ENCODE assay signal across 8 cellular contexts in the genomic region with DNA sequence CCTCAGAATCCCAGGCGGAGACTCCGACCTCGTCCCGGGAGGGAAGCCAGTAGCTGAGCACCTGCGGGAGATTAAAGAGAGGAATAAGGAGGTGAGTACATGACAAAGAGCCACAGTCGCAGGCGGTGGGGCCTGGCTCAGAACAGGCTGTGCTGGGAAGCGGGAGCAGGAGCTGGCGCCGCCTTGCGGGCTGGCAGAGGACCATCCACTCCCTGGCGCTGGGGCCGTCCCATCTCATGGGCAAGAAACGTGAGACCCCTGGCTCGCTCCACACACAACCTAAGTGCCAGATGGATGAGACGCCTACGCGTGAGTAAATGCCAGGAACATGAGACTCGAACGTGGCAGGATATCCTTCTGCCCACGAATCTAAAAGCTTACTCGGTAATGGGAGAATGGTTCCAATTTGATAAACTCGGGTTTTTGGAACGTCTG. TPM values are rescaled to one million over a fixed set of nuclear protein-coding genes. Genes with fewer than 3 reads are reported as not detected.
DNase-seq lines count a peak whose midpoint lies in the region; ATAC-seq and TF ChIP-seq lines count a peak whose summit lies in the region.
"Had no signal": no experiment of that assay in that cellular context is flagged by ENCODE, and none has a peak within 500 bp of the region (broad histone marks: within the 10 kb centered on the region; RNA-seq: fewer than 3 reads in every experiment).

No MANE protein-coding gene starts in this region.

- H3K36me3 ChIP-seq in GM23338 (ENCODE audit: insufficient read depth), result no peaks in the 10 kb centered on the region
- H3K36me3 ChIP-seq in liver (ENCODE audit: control insufficient read depth in 4 of 4, insufficient read depth in 3 of 4, low read depth in 1 of 4, low read length in 3 of 4), result peaks cover 0 to 6% (median 2%) of the 10 kb centered on the region in 4 donors

- TF ChIP-seq RAD21 in liver (IDR thresholded peaks at IDR 0.05), result peak in 1 of 2 donors; percentile 63

- TF ChIP-seq CTCF in GM23338 (conservative IDR thresholded peaks at IDR 0.05; ENCODE audit: low read depth in 2 of 2), result peak; percentile 79 to 95
- TF ChIP-seq CTCF in liver (IDR thresholded peaks at IDR 0.05; ENCODE audit: low read depth, low read length, missing input control), result peak; percentile 30

- no peaks in the 10 kb centered on the region for H3K9me3 Mint-ChIP-seq in GM23338
- H3K9me3 Mint-ChIP-seq: T-cell had no signal

- H3K27me3 ChIP-seq in GM23338 (ENCODE audit: insufficient read depth), result no peaks in the 10 kb centered on the region
- H3K27me3 ChIP-seq in liver (ENCODE audit: control insufficient read depth in 4 of 4, insufficient read depth in 4 of 4, low read length in 3 of 4), result no peaks in the 10 kb centered on the region

- no peaks in the 10 kb centered on the region for H3K9me2 ChIP-seq in GM23338 (ENCODE audit: insufficient read depth)

- H3K4me3 Mint-ChIP-seq in GM23338, result peak overlapping the region; percentile 59
- H3K4me3 Mint-ChIP-seq: T-cell had no signal

- H3K27ac ChIP-seq in GM23338 (ENCODE audit: low read depth) (no peak overlapping the region), liver (ENCODE audit: low read depth in 1 of 2, low read length in 2 of 2) (no peak overlapping the region), temporal lobe (ENCODE audit: low read depth, low read length) (peak overlapping the region; percentile 7)

- H2AFZ ChIP-seq in GM23338, result no peak overlapping the region

- WGBS in liver, result 43% methylated on average over 24 of the region's 24 CpGs

- H3K4me2 ChIP-seq in GM23338, result peak overlapping the region; percentile 19

- H3K4me3 ChIP-seq in GM23338 (peak overlapping the region; percentile 7; the same call in 1 of the 2 replicates), liver (ENCODE audit: low read depth in 1 of 3, low read length in 3 of 3) (no peak overlapping the region)

- H3K9me3 ChIP-seq in liver (ENCODE audit: control insufficient read depth in 4 of 4, low read length in 3 of 4), result no peaks in the 10 kb centered on the region

- no peak overlapping the region for H3K9ac ChIP-seq in liver (ENCODE audit: low read depth in 1 of 2, low read length in 2 of 2)

- H3K79me2 ChIP-seq in GM23338 (replicated peaks; ENCODE audit: insufficient read depth), result peaks cover under 1% of the 10 kb centered on the region; the same call in 1 of the 2 replicates

- peaks cover 18% of the 10 kb centered on the region for H3K36me3 Mint-ChIP-seq in GM23338 (ENCODE audit: low read depth)
- H3K36me3 Mint-ChIP-seq: T-cell had no signal

- H3K27ac Mint-ChIP-seq in GM23338, result peak overlapping the region; percentile 63; the same call in 1 of the 2 replicates
- H3K27ac Mint-ChIP-seq: T-cell had no signal

- peak; percentile 95 for ATAC-seq in GM23338

- H3F3A ChIP-seq in GM23338 (replicated peaks; ENCODE audit: low read depth), result peaks cover 10% of the 10 kb centered on the region

- peaks cover 14% of the 10 kb centered on the region for H3K4me1 ChIP-seq in GM23338 (ENCODE audit: insufficient read depth)
- H3K4me1 ChIP-seq in liver (ENCODE audit: control insufficient read depth in 4 of 4, insufficient read depth in 4 of 4, low read length in 3 of 4), result peaks cover 5 to 13% (median 8%) of the 10 kb centered on the region in 4 donors

- DNase-seq in GM23338 (ENCODE audit: low spot score) (peak; percentile 98), NCI-H69 (lab: John Stamatoyannopoulos, UW) (peak; percentile 92), dermis microvascular lymphatic vessel endothelial cell (ENCODE audit: low read depth in 2 of 2) (peak; percentile 43 to 84), SW480 (ENCODE audit: low spot score) (no peak), A172 (ENCODE audit: low spot score) (no peak)

- peaks cover 13% of the 10 kb centered on the region for H3K27me3 Mint-ChIP-seq in GM23338 (ENCODE audit: insufficient read depth, low read depth, poor library complexity)
- H3K27me3 Mint-ChIP-seq: T-cell had no signal

- H4K20me1 ChIP-seq in GM23338 (replicated peaks; ENCODE audit: insufficient read depth), result peaks cover 11% of the 10 kb centered on the region

- peaks cover 33% of the 10 kb centered on the region for H3K4me1 Mint-ChIP-seq in GM23338

TF ChIP-seq in GM23338, 12 proteins besides CTCF, POLR2A, EP300 and RAD21:
- TF ChIP-seq POLR2AphosphoS5 (IDR thresholded peaks at IDR 0.05; ENCODE audit: low read depth), result peak; percentile 41; the same call in 1 of the 2 replicates
- TF ChIP-seq NANOG (IDR thresholded peaks at IDR 0.05; ENCODE audit: borderline replicate concordance), result no peak

TF ChIP-seq in liver, 16 proteins besides CTCF, POLR2A, EP300 and RAD21:
- TF ChIP-seq HNF4G (IDR thresholded peaks at IDR 0.05) (no peak), RXRA (IDR thresholded peaks at IDR 0.05) (no peak), TAF1 (conservative IDR thresholded peaks at IDR 0.05) (no peak), HNF4A (conservative IDR thresholded peaks at IDR 0.05) (no peak), JUND (IDR thresholded peaks at IDR 0.05) (no peak), SP1 (IDR thresholded peaks at IDR 0.05) (no peak)
- TF ChIP-seq, protein P1, sequence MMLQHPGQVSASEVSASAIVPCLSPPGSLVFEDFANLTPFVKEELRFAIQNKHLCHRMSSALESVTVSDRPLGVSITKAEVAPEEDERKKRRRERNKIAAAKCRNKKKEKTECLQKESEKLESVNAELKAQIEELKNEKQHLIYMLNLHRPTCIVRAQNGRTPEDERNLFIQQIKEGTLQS (IDR thresholded peaks at IDR 0.05), result no peak

RNA-seq across cellular contexts. Expression of a gene that starts 6.3 kb away (rescaled TPM):
- total RNA-seq in GM23338 (2014; rRNA removed; shearing (Covaris generic)), result 3.1 and 5.5 TPM in 2 replicates
- 4.8 and 5.7 TPM in 2 replicates for polyA plus RNA-seq in GM23338 (2016; fragmentation: Nextera tagmentation; extraction: Ambion mirVana)
- under 0.01 and 0.13 TPM in 2 replicates for total RNA-seq in dermis microvascular lymphatic vessel endothelial cell
- total RNA-seq in liver, result not detected
- not detected for polyA plus RNA-seq in liver
- 8.6 TPM for total RNA-seq in temporal lobe
- not detected in 2 replicates for total RNA-seq in A172 (2014; rRNA removed; shearing (Covaris generic))

RNA-seq across cellular contexts. Expression of a gene that starts 6.3 kb away (rescaled TPM):
- 28.0 and 51.0 TPM in 2 replicates for total RNA-seq in GM23338 (2014; rRNA removed; shearing (Covaris generic))
- polyA plus RNA-seq in GM23338 (2016; fragmentation: Nextera tagmentation; extraction: Ambion mirVana) (39.3 and 44.9 TPM in 2 replicates), liver (10 to 100 TPM; 22.7 to 23.0 TPM)
- total RNA-seq in dermis microvascular lymphatic vessel endothelial cell (19.3 and 32.4 TPM in 2 replicates), liver (10 to 100 TPM; 26.3 to 37.2 TPM), temporal lobe (24.8 TPM)
- 33.7 and 42.7 TPM in 2 replicates for total RNA-seq in A172 (2014; rRNA removed; shearing (Covaris generic))

RNA-seq across cellular contexts. Expression of a gene that starts 14.5 kb away (rescaled TPM):
- total RNA-seq in GM23338 (2014; rRNA removed; shearing (Covaris generic)), result 41.2 and 46.4 TPM in 2 replicates
- polyA plus RNA-seq in GM23338 (2016; fragmentation: Nextera tagmentation; extraction: Ambion mirVana) (20.2 and 21.0 TPM in 2 replicates), liver (10 to 100 TPM in 1 of 2 donors, 1 to 10 TPM in 1; 9.0 to 26.8 TPM)
- total RNA-seq in dermis microvascular lymphatic vessel endothelial cell (4.0 and 7.7 TPM in 2 replicates), liver (10 to 100 TPM in 1 of 2 donors, 1 to 10 TPM in 1; 5.3 to 15.1 TPM), temporal lobe (19.7 TPM)
- 43.7 and 46.5 TPM in 2 replicates for total RNA-seq in A172 (2014; rRNA removed; shearing (Covaris generic))

RNA-seq across cellular contexts. Expression of a gene that starts 21.4 kb away (rescaled TPM):
- total RNA-seq in GM23338 (2014; rRNA removed; shearing (Covaris generic)), result 26.0 and 37.6 TPM in 2 replicates
- 22.7 and 25.6 TPM in 2 replicates for polyA plus RNA-seq in GM23338 (2016; fragmentation: Nextera tagmentation; extraction: Ambion mirVana)
- 4.5 and 4.9 TPM in 2 replicates for total RNA-seq in dermis microvascular lymphatic vessel endothelial cell
- 10 to 100 TPM in 1 of 2 donors, 1 to 10 TPM in 1; 7.8 to 10.4 TPM for total RNA-seq in liver
- polyA plus RNA-seq in liver, result 1 to 10 TPM; 6.4 to 7.3 TPM
- total RNA-seq in temporal lobe, result 4.9 TPM
- total RNA-seq in A172 (2014; rRNA removed; shearing (Covaris generic)), result 5.7 and 6.0 TPM in 2 replicates

RNA-seq across cellular contexts. Expression of a gene that starts 26.2 kb away (rescaled TPM):
- 428 and 518 TPM in 2 replicates for total RNA-seq in GM23338 (2014; rRNA removed; shearing (Covaris generic))
- polyA plus RNA-seq in GM23338 (2016; fragmentation: Nextera tagmentation; extraction: Ambion mirVana) (1,782 and 2,023 TPM in 2 replicates), liver (100 to 1,000 TPM; 273 to 476 TPM)
- total RNA-seq in dermis microvascular lymphatic vessel endothelial cell (253 and 338 TPM in 2 replicates), liver (100 to 1,000 TPM in 1 of 2 donors, 10 to 100 TPM in 1; 59.8 to 297 TPM), temporal lobe (250 TPM)
- 399 and 585 TPM in 2 replicates for total RNA-seq in A172 (2014; rRNA removed; shearing (Covaris generic))

Comparison
In these comparisons a context has a peak if more than half of its experiments do, and no peak if none do; other contexts are left out.
1. DNase-seq: peak in GM23338 (single experiment), NCI-H69 (single experiment) and dermis microvascular lymphatic vessel endothelial cell (2 of 2); none in SW480 (single experiment) and A172 (single experiment).